ENCODE assay signal across 8 cellular contexts in genomic region chr14:58152569-58152857, GRCh38. TPM values are rescaled to one million over a fixed set of nuclear protein-coding genes. Genes with fewer than 3 reads are reported as not detected.
A peak's percentile ranks its signal among the peaks of the same experiment; 100 is the strongest.
DNase-seq lines count a peak whose midpoint lies in the region; ATAC-seq and TF ChIP-seq lines count a peak whose summit lies in the region.

No MANE protein-coding gene starts in this region.

- no peaks in the 10 kb centered on the region for H3K36me3 ChIP-seq in lower lobe of right lung

- DNase-seq in AG04450 (ENCODE audit: low read depth, low spot score) (no peak), HFF-Myc (ENCODE audit: extremely low read depth, low read depth) (no peak), astrocyte of the spinal cord (ENCODE audit: low read depth, low spot score) (no peak), lower lobe of right lung (no peak), GM19240 (ENCODE audit: insufficient read length, low spot score) (no peak), cerebellar nuclear complex (lab: John Stamatoyannopoulos, UW) (no peak)
- no peak for DNase-seq in activated CD4-positive, CD25-positive, alpha-beta regulatory T cell treated with anti-CD3 and anti-CD28 coated beads, Interleukin-2, amount 50 U/mL, for 72 hours

- H3K27me3 ChIP-seq in AG04450 (ENCODE audit: control insufficient read depth, insufficient read depth, low read length) (peaks cover 27% of the 10 kb centered on the region), lower lobe of right lung (ENCODE audit: low read depth) (peaks cover 20% of the 10 kb centered on the region)

- POLR2A ChIA-PET in AG04450 (lab: Yijun Ruan, JAX): interaction anchor here (0.6 kb wide), 1 partner anchor 13 kb away, joined by 8 read pairs; no protein-coding TSS in a partner anchor

- H3K4me1 ChIP-seq in lower lobe of right lung: peaks cover 7% of the 10 kb centered on the region

- intact Hi-C loops in lower lobe of right lung (cut with DNase I): no loop called here

- H3K4me3 ChIP-seq in AG04450 (ENCODE audit: low read depth, low read length) (peak overlapping the region; percentile 71), HFF-Myc (replicated peaks; ENCODE audit: low read depth, low read length) (peak overlapping the region; percentile 50), astrocyte of the spinal cord (ENCODE audit: low read depth, low read length) (peak overlapping the region; percentile 59), lower lobe of right lung (peak overlapping the region; percentile 84)

- H3K27ac ChIP-seq in AG04450 (ENCODE audit: low read depth, low read length) (no peak overlapping the region), lower lobe of right lung (no peak overlapping the region)

- ATAC-seq in lower lobe of right lung (peak in 1 of 2 donors; percentile 10), GM21576 (IDR thresholded peaks at IDR 0.05; ENCODE audit: unreplicated experiment) (no peak)

- TF ChIP-seq CTCF in AG04450 (IDR thresholded peaks at IDR 0.05; ENCODE audit: low read depth, low read length) (no peak), HFF-Myc (IDR thresholded peaks at IDR 0.05; ENCODE audit: low read depth, low read length, missing control alignments) (no peak), astrocyte of the spinal cord (IDR thresholded peaks at IDR 0.05; ENCODE audit: low read depth, low read length) (no peak), lower lobe of right lung (IDR thresholded peaks at IDR 0.05) (no peak)

- CTCF ChIA-PET in AG04450 (lab: Charles Lee): interaction anchor here (0.6 kb wide), 1 partner anchor 16 kb away, joined by 3 read pairs; no protein-coding TSS in a partner anchor

- in situ Hi-C loops in astrocyte of the spinal cord (cut with HindIII; ENCODE audit: low sequenced_read_pairs): no loop called here

- H3K9me3 ChIP-seq in AG04450 (ENCODE audit: control insufficient read depth, insufficient read depth, low read length) (no peaks in the 10 kb centered on the region), lower lobe of right lung (no peaks in the 10 kb centered on the region)

RNA-seq across cellular contexts. Expression of gene ARMH4, which starts 0.5 kb away (rescaled TPM):
- 5.7 and 6.4 TPM in 2 replicates for polyA plus RNA-seq in AG04450 (2011; rRNA removed)
- 47.3 and 53.0 TPM in 2 replicates for polyA minus RNA-seq in AG04450 (2011; rRNA and poly(A)+ RNA removed)
- total RNA-seq in lower lobe of right lung: 2.1 TPM

RNA-seq across cellular contexts. Expression of gene ACTR10, which starts 47.4 kb away (rescaled TPM):
- polyA plus RNA-seq in AG04450 (2011; rRNA removed): 99.9 and 142 TPM in 2 replicates
- polyA minus RNA-seq in AG04450 (2011; rRNA and poly(A)+ RNA removed): 16.8 and 26.5 TPM in 2 replicates
- total RNA-seq in lower lobe of right lung: 58.1 TPM
